9 cellular contexts compared by ENCODE assay signal in the genomic region with DNA sequence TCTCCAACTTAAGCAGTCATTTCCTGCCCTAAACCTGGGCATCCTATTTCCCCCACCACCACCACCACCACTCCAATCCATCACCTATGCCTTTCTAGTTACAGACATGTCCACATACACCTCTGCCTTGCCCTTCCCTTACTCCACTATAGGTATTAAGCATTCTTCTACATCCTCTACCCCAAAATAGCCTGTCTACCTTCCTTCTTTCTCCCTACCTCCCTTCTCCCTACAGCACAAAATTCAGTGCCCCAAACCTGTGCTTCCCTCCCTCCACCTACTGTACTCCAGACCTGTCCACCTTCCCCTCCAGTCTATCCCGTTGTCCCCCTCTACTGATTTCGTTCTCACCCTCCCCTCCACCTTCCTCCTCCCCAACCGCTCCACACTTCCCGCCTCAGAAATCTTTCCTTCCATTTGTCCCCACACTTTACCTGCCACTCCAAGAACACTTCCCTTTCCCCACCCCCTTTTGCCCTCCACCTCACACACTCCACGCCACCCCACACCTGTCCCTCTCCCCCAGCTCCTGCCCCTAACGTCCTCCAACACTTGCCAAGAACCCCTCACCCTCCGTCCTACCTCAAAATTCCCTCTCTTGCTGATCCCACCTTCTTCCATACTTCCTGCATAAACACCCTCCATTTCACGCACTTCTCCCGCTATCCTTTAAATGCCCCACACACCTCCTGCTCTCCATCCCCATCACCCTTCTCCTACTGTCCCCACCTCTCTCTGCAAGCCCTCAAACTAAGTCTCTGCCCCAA. TPM values are rescaled to one million over a fixed set of nuclear protein-coding genes. Genes with fewer than 3 reads are reported as not detected.
A peak's percentile ranks its signal among the peaks of the same experiment; 100 is the strongest.
DNase-seq lines count a peak whose midpoint lies in the region; ATAC-seq and TF ChIP-seq lines count a peak whose summit lies in the region.
"Had no signal": no experiment of that assay in that cellular context is flagged by ENCODE, and none has a peak within 500 bp of the region (broad histone marks: within the 10 kb centered on the region; RNA-seq: fewer than 3 reads in every experiment).

No MANE protein-coding gene starts in this region.

- 0 out of 2 replicates have a peak, but pooled peaks cover 3% of the 10 kb centered on the region for H3K4me1 ChIP-seq in HEK293 (ENCODE audit: control insufficient read depth, insufficient read depth, low read length)

- no peak for DNase-seq in CD14-positive monocyte (ENCODE audit: low spot score)
- DNase-seq in MCF 10A (ENCODE audit: unreplicated experiment), result no peak
- no peak for DNase-seq in naive B cell
- no peak for DNase-seq in NCI-H526 treated with DMSO at 0.1 percent for 48 hours (lab: John Stamatoyannopoulos, UW)
- no peak for DNase-seq in NCI-H1930 (lab: John Stamatoyannopoulos, UW)
- no peak for DNase-seq in activated CD4-positive, CD25-positive, alpha-beta regulatory T cell (lab: John Stamatoyannopoulos, UW)
- DNase-seq: foreskin melanocyte had no signal

- no peak for ATAC-seq in naive B cell (ENCODE audit: low read depth in 2 of 2)
- ATAC-seq in GM18858 (IDR thresholded peaks at IDR 0.05; ENCODE audit: unreplicated experiment), result no peak

- BruUV-seq in MCF 10A (replicated peaks; lab: Mats Ljungman, UMichigan), result no TSS peak

- intact Hi-C loops in CD14-positive monocyte (cut with micrococcal nuclease) (loop anchor here in 1 of 2 donors (5.0 kb wide), 1 partner anchor 75 kb away; no protein-coding TSS in a partner anchor), MCF 10A (cut with micrococcal nuclease) (no loop called here)

- peak overlapping the region; percentile 80 for H3K4me3 ChIP-seq in HEK293 (ENCODE audit: low read depth, low read length)

- peak overlapping the region; percentile 77 to 81 for H3K4me3 Mint-ChIP-seq in CD14-positive monocyte
- H3K4me3 Mint-ChIP-seq in MCF 10A (ENCODE audit: unreplicated experiment), result peak overlapping the region; percentile 67
- peak overlapping the region; percentile 88 to 98 (median 95) for H3K4me3 Mint-ChIP-seq in naive B cell

- peak overlapping the region in 1 of 7 donors; percentile 1 for H3K27ac Mint-ChIP-seq in CD14-positive monocyte
- no peak overlapping the region for H3K27ac Mint-ChIP-seq in MCF 10A (ENCODE audit: low read depth, unreplicated experiment)
- peak overlapping the region; percentile 86 to 97 (median 94) for H3K27ac Mint-ChIP-seq in naive B cell

- H3K4me1 Mint-ChIP-seq in CD14-positive monocyte (peaks cover 15% of the 10 kb centered on the region), MCF 10A (ENCODE audit: insufficient read depth, unreplicated experiment) (peaks cover 6% of the 10 kb centered on the region), naive B cell (peaks cover 59 to 68% (median 67%) of the 10 kb centered on the region in 3 donors)

- peaks cover 10 to 25% (median 18%) of the 10 kb centered on the region in 3 donors for H3K27me3 Mint-ChIP-seq in CD14-positive monocyte (ENCODE audit: low read depth in 3 of 3)
- no peaks in the 10 kb centered on the region for H3K27me3 Mint-ChIP-seq in MCF 10A (ENCODE audit: insufficient read depth, unreplicated experiment)
- H3K27me3 Mint-ChIP-seq in naive B cell, result no peaks in the 10 kb centered on the region

- TF ChIP-seq CTCF in CD14-positive monocyte (IDR thresholded peaks at IDR 0.05) (no peak), HEK293 (tag by site-specific recombination; IDR thresholded peaks at IDR 0.05) (no peak), MCF 10A (IDR thresholded peaks at IDR 0.05; ENCODE audit: unreplicated experiment) (no peak)

- H3K36me3 Mint-ChIP-seq in CD14-positive monocyte (no peaks in the 10 kb centered on the region), MCF 10A (ENCODE audit: insufficient read depth, unreplicated experiment) (no peaks in the 10 kb centered on the region), naive B cell (no peaks in the 10 kb centered on the region)

- POLR2A ChIA-PET in HEK293 (lab: Yijun Ruan, JAX), result no interaction called here
- POLR2A ChIA-PET in MCF 10A (lab: Yijun Ruan, JAX), result no interaction called here

- no peak overlapping the region for H3K27ac ChIP-seq in HEK293 (ENCODE audit: extremely low read depth, low read depth, low read length)

- H3K9me3 Mint-ChIP-seq in CD14-positive monocyte (peaks cover 0 to 6% (median 0%) of the 10 kb centered on the region in 7 donors), MCF 10A (ENCODE audit: unreplicated experiment) (no peaks in the 10 kb centered on the region), naive B cell (no peaks in the 10 kb centered on the region)

- H3K9me3 ChIP-seq in HEK293 (ENCODE audit: control insufficient read depth, insufficient read depth, low read depth, low read length), result no peaks in the 10 kb centered on the region

- CTCF ChIA-PET in HEK293 (lab: Yijun Ruan, JAX) (no interaction called here), MCF 10A (lab: Yijun Ruan, JAX) (no interaction called here)

- H3K36me3 ChIP-seq in HEK293 (ENCODE audit: control insufficient read depth in 2 of 2, insufficient read depth in 1 of 2, low read length in 2 of 2), result no peaks in the 10 kb centered on the region

TF ChIP-seq in HEK293, 187 proteins besides CTCF, POLR2A, EP300 and RAD21 (continues in another document):
- TF ChIP-seq ZNF549 (tag by site-specific recombination; IDR thresholded peaks at IDR 0.05), result no peak
- no peak for TF ChIP-seq ZNF654 (tag by site-specific recombination; IDR thresholded peaks at IDR 0.05; ENCODE audit: low read depth)
- no peak for TF ChIP-seq ZBTB17 (tag by site-specific recombination; IDR thresholded peaks at IDR 0.05)
- TF ChIP-seq, protein P1, sequence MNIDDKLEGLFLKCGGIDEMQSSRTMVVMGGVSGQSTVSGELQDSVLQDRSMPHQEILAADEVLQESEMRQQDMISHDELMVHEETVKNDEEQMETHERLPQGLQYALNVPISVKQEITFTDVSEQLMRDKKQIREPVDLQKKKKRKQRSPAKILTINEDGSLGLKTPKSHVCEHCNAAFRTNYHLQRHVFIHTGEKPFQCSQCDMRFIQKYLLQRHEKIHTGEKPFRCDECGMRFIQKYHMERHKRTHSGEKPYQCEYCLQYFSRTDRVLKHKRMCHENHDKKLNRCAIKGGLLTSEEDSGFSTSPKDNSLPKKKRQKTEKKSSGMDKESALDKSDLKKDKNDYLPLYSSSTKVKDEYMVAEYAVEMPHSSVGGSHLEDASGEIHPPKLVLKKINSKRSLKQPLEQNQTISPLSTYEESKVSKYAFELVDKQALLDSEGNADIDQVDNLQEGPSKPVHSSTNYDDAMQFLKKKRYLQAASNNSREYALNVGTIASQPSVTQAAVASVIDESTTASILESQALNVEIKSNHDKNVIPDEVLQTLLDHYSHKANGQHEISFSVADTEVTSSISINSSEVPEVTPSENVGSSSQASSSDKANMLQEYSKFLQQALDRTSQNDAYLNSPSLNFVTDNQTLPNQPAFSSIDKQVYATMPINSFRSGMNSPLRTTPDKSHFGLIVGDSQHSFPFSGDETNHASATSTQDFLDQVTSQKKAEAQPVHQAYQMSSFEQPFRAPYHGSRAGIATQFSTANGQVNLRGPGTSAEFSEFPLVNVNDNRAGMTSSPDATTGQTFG (tag by site-specific recombination; IDR thresholded peaks at IDR 0.05; ENCODE audit: borderline replicate concordance), result no peak
- no peak for TF ChIP-seq ZNF335 (tag by site-specific recombination; conservative IDR thresholded peaks at IDR 0.05)
- TF ChIP-seq ZNF221 (tag by site-specific recombination; IDR thresholded peaks at IDR 0.05; ENCODE audit: borderline replicate concordance), result no peak
- TF ChIP-seq ZNF391 (tag by site-specific recombination; IDR thresholded peaks at IDR 0.05; ENCODE audit: borderline replicate concordance, low read depth), result no peak; the same call in 1 of the 2 replicates
- no peak for TF ChIP-seq ZFP37 (tag by site-specific recombination; IDR thresholded peaks at IDR 0.05)
- TF ChIP-seq ZNF677 (tag by site-specific recombination; IDR thresholded peaks at IDR 0.05), result no peak
- TF ChIP-seq YY2 (tag by site-specific recombination; IDR thresholded peaks at IDR 0.05), result no peak
- no peak for TF ChIP-seq ZIC2 (tag by site-specific recombination; IDR thresholded peaks at IDR 0.05)
- 0 out of 2 replicates have a peak, but pooled peaks have one; percentile 7 for TF ChIP-seq ZNF223 (tag by site-specific recombination; IDR thresholded peaks at IDR 0.05)
- no peak for TF ChIP-seq ZNF530 (tag by site-specific recombination; IDR thresholded peaks at IDR 0.05; ENCODE audit: low read depth)
- peak; percentile 60; the same call in 1 of the 2 replicates for TF ChIP-seq ZBTB20 (tag by site-specific recombination; IDR thresholded peaks at IDR 0.05)
- 0 out of 2 replicates have a peak, but pooled peaks have one; percentile 25 for TF ChIP-seq IKZF3 (tag by site-specific recombination; IDR thresholded peaks at IDR 0.05)
- no peak for TF ChIP-seq GLI4 (tag by site-specific recombination; IDR thresholded peaks at IDR 0.05)
- TF ChIP-seq ZNF626 (tag by site-specific recombination; IDR thresholded peaks at IDR 0.05), result no peak
- TF ChIP-seq, protein P2, sequence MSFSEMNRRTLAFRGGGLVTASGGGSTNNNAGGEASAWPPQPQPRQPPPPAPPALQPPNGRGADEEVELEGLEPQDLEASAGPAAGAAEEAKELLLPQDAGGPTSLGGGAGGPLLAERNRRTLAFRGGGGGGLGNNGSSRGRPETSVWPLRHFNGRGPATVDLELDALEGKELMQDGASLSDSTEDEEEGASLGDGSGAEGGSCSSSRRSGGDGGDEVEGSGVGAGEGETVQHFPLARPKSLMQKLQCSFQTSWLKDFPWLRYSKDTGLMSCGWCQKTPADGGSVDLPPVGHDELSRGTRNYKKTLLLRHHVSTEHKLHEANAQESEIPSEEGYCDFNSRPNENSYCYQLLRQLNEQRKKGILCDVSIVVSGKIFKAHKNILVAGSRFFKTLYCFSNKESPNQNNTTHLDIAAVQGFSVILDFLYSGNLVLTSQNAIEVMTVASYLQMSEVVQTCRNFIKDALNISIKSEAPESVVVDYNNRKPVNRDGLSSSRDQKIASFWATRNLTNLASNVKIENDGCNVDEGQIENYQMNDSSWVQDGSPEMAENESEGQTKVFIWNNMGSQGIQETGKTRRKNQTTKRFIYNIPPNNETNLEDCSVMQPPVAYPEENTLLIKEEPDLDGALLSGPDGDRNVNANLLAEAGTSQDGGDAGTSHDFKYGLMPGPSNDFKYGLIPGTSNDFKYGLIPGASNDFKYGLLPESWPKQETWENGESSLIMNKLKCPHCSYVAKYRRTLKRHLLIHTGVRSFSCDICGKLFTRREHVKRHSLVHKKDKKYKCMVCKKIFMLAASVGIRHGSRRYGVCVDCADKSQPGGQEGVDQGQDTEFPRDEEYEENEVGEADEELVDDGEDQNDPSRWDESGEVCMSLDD (tag by site-specific recombination; IDR thresholded peaks at IDR 0.05), result peak; percentile 30; the same call in 1 of the 2 replicates
- 0 out of 2 replicates have a peak, but pooled peaks have one; percentile 20 for TF ChIP-seq ZEB2 (tag by site-specific recombination; IDR thresholded peaks at IDR 0.05)
- TF ChIP-seq ZNF600 (tag by site-specific recombination; IDR thresholded peaks at IDR 0.05), result peak; percentile 40; the same call in 1 of the 2 replicates

RNA-seq across cellular contexts. Expression of a gene that starts 1.5 kb away (rescaled TPM):
- polyA plus RNA-seq in CD14-positive monocyte (1 to 10 TPM; 1.9 TPM), naive B cell (ENCODE audit: low read depth in 6 of 6) (100 to 1,000 TPM; 126 to 197 (median 155) TPM)
- total RNA-seq in MCF 10A (2022), result 9.4 and 13.1 TPM in 2 replicates

Comparison
In these comparisons a context has a peak if more than half of its experiments do, and no peak if none do; other contexts are left out.
1. RNA of a gene that starts 1.5 kb away (polyA plus RNA-seq): 126 to 197 TPM in naive B cell; 1.9 TPM in CD14-positive monocyte; every median in the first group is over 10 times any median in the second.
2. Peak in every context shown above with its lines, with median percentiles within 50 percentile points of each other: H3K4me3 Mint-ChIP-seq.